In the genomic region with DNA sequence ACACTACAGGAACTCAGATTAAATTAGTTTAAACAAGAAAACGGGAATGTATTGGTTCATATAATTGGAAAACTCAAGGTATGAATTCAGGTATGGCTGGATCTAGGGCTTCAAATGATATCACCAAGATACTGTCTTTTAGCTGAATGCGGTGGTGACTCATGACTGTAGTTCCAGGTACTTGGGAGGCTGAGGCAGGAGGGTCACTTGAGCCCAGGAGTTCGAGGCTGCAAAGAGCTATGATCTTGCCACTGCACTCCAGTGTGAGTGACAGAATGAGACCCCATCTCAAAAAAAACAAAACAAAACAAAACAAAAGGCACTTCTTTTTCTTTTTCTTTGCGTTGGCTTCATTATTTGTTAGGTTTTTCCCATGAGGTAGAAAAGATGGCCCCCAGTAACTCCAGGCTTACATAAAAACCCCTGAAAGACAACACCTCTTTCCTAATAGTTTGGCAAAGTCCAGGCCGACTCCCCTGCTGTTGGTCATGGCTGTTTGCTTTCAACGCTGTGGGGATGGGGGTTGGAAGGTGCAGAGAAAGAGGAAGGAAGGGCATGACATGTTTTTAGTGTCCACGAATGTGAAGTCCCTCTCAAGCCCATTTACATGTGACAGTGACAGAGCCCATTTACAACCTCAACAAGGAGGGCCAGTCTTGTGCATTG, we compare ENCODE assay signal across 14 cellular contexts. TPM values are rescaled to one million over a fixed set of nuclear protein-coding genes. Genes with fewer than 3 reads are reported as not detected.
DNase-seq lines count a peak whose midpoint lies in the region; ATAC-seq and TF ChIP-seq lines count a peak whose summit lies in the region.
"Had no signal": no experiment of that assay in that cellular context is flagged by ENCODE, and none has a peak within 500 bp of the region (broad histone marks: within the 10 kb centered on the region; RNA-seq: fewer than 3 reads in every experiment).

No MANE protein-coding gene starts in this region.

- H3K4me2 ChIP-seq in MM.1S (ENCODE audit: low read depth, low read length): no peak overlapping the region

- H3F3A ChIP-seq in MM.1S (ENCODE audit: insufficient read depth, low read length): no peaks in the 10 kb centered on the region

- H2AFZ ChIP-seq in MM.1S (ENCODE audit: low read length): no peak overlapping the region

- H3K27me3 ChIP-seq in MM.1S (replicated peaks; ENCODE audit: insufficient read depth, low read length): no peaks in the 10 kb centered on the region
- H3K27me3 ChIP-seq: heart right ventricle had no signal

- intact Hi-C loops in CD14-positive monocyte (cut with micrococcal nuclease): no loop called here
- intact Hi-C loops in posterior cingulate gyrus (cut with DNase I): no loop called here

- TF ChIP-seq CTCF in CD14-positive monocyte (IDR thresholded peaks at IDR 0.05): no peak
- TF ChIP-seq CTCF in MM.1S (IDR thresholded peaks at IDR 0.05; ENCODE audit: low read length): no peak

- H3K4me3 Mint-ChIP-seq in CD14-positive monocyte: no peak overlapping the region
- H3K4me3 Mint-ChIP-seq in memory B cell: no peak overlapping the region
- H3K4me3 Mint-ChIP-seq: activated CD8-positive, alpha-beta T cell treated with anti-CD3 and anti-CD28 coated beads, Interleukin-2, amount 10 ng/mL, durations not matched to agents 7 days and 5 days had no signal

- no peaks in the 10 kb centered on the region for H3K9me3 Mint-ChIP-seq in CD14-positive monocyte
- H3K9me3 Mint-ChIP-seq in memory B cell: no peaks in the 10 kb centered on the region

- H3K36me3 ChIP-seq in MM.1S (replicated peaks; ENCODE audit: insufficient read depth, low read length): no peaks in the 10 kb centered on the region
- H3K36me3 ChIP-seq: heart right ventricle, SJCRH30, suprapubic skin had no signal

- H3K79me2 ChIP-seq in MM.1S (ENCODE audit: low read length): no peaks in the 10 kb centered on the region

- DNase-seq in CD14-positive monocyte (ENCODE audit: low spot score) (peak; percentile 79), MV-4-11 (lab: John Stamatoyannopoulos, UW) (peak; percentile 63), UCSD-AML1 (lab: John Stamatoyannopoulos, UW; ENCODE audit: unreplicated experiment) (peak; percentile 50), memory B cell (ENCODE audit: low spot score in 2 of 2) (no peak), DMS53 (lab: John Stamatoyannopoulos, UW) (no peak), MM.1S (no peak), posterior cingulate gyrus (no peak)
- no peak for DNase-seq in activated naive CD4-positive, alpha-beta T cell (lab: John Stamatoyannopoulos, UW)
- DNase-seq: activated CD8-positive, alpha-beta T cell treated with anti-CD3 and anti-CD28 coated beads, Interleukin-2, amount 10 ng/mL, durations not matched to agents 7 days and 5 days; heart right ventricle; midbrain; SJCRH30 had no signal

- H3K9me2 ChIP-seq in MM.1S (replicated peaks; ENCODE audit: insufficient read depth, low read length): no peaks in the 10 kb centered on the region

- no peaks in the 10 kb centered on the region for H4K20me1 ChIP-seq in MM.1S (ENCODE audit: insufficient read depth, low read length)

- H3K27ac ChIP-seq in MM.1S (ENCODE audit: low read length): no peak overlapping the region
- H3K27ac ChIP-seq: heart right ventricle, SJCRH30, suprapubic skin had no signal

- no peak overlapping the region for H3K9ac ChIP-seq in MM.1S (ENCODE audit: low read length)

- H3K9me3 ChIP-seq in MM.1S (replicated peaks; ENCODE audit: insufficient read depth, low read length): no peaks in the 10 kb centered on the region
- H3K9me3 ChIP-seq: heart right ventricle, SJCRH30, suprapubic skin had no signal

- peaks cover 4 to 7% (median 5%) of the 10 kb centered on the region in 3 donors for H3K27me3 Mint-ChIP-seq in CD14-positive monocyte (ENCODE audit: low read depth in 3 of 3)
- no peaks in the 10 kb centered on the region for H3K27me3 Mint-ChIP-seq in memory B cell

- peaks cover 24% of the 10 kb centered on the region for H3K4me1 Mint-ChIP-seq in CD14-positive monocyte
- peaks cover 40% of the 10 kb centered on the region for H3K4me1 Mint-ChIP-seq in memory B cell

- H3K36me3 Mint-ChIP-seq in CD14-positive monocyte: no peaks in the 10 kb centered on the region
- H3K36me3 Mint-ChIP-seq in memory B cell: no peaks in the 10 kb centered on the region

- H3K4me1 ChIP-seq in MM.1S (ENCODE audit: low read length): peaks cover 3% of the 10 kb centered on the region
- H3K4me1 ChIP-seq: SJCRH30 had no signal

- H3K4me3 ChIP-seq in MM.1S (ENCODE audit: low read length): no peak overlapping the region
- H3K4me3 ChIP-seq: heart right ventricle, SJCRH30, suprapubic skin had no signal

- H3K27ac Mint-ChIP-seq in CD14-positive monocyte (peak overlapping the region in 2 of 7 donors; percentile 59 to 75), memory B cell (peak overlapping the region; percentile 29)
- H3K27ac Mint-ChIP-seq: activated CD8-positive, alpha-beta T cell treated with anti-CD3 and anti-CD28 coated beads, Interleukin-2, amount 10 ng/mL, durations not matched to agents 7 days and 5 days had no signal

- peak; percentile 48 for ATAC-seq in memory B cell (ENCODE audit: low read depth)
- ATAC-seq: activated CD8-positive, alpha-beta T cell treated with anti-CD3 and anti-CD28 coated beads, Interleukin-2, amount 10 ng/mL, durations not matched to agents 7 days and 5 days; heart right ventricle had no signal

RNA-seq across cellular contexts. Expression of a gene that starts 39.8 kb away (rescaled TPM):
- polyA plus RNA-seq in CD14-positive monocyte: not detected
- polyA plus RNA-seq: fibroblast of lung had no signal

RNA-seq across cellular contexts. Expression of a gene that starts 47.8 kb away (rescaled TPM):
- 1 to 10 TPM; 1.9 TPM for polyA plus RNA-seq in CD14-positive monocyte

Comparison
In these comparisons a context has a peak if more than half of its experiments do, and no peak if none do; other contexts are left out.
1. DNase-seq: peak in CD14-positive monocyte (single experiment), MV-4-11 (single experiment) and UCSD-AML1 (single experiment); none in memory B cell (0 of 2), DMS53 (single experiment), MM.1S (single experiment), activated naive CD4-positive, alpha-beta T cell (0 of 4) and posterior cingulate gyrus (0 of 10).